7 cellular contexts compared by ENCODE assay signal in genomic region chr11:66334605-66335442, GRCh38. TPM values are rescaled to one million over a fixed set of nuclear protein-coding genes. Genes with fewer than 3 reads are reported as not detected.
DNase-seq lines count a peak whose midpoint lies in the region; ATAC-seq and TF ChIP-seq lines count a peak whose summit lies in the region.
"Had no signal": no experiment of that assay in that cellular context is flagged by ENCODE, and none has a peak within 500 bp of the region (broad histone marks: within the 10 kb centered on the region; RNA-seq: fewer than 3 reads in every experiment).

No MANE protein-coding gene starts in this region.

- CTCF ChIA-PET in activated CD8-positive, alpha-beta memory T cell treated with anti-CD3 and anti-CD28 coated beads, Interleukin-2, amount 10 ng/mL, durations not matched to agents 7 days and 5 days (lab: Charles Lee): interaction anchor here (0.7 to 8.7 kb wide), 7 partner anchors 9 to 54 kb away, joined by 3 to 174 read pairs (median 4); partner anchors contain the start of genes B4GAT1 and BRMS1

- no peak for TF ChIP-seq CTCF in epithelial cell of esophagus (IDR thresholded peaks at IDR 0.05; ENCODE audit: insufficient read depth, low read depth, low read length, missing control alignments)

- H3K27me3 ChIP-seq in stomach smooth muscle (ENCODE audit: control insufficient read depth in 1 of 2, insufficient read depth in 2 of 2, low read length in 2 of 2): no peaks in the 10 kb centered on the region

- no peak for ATAC-seq in activated CD8-positive, alpha-beta memory T cell treated with anti-CD3 and anti-CD28 coated beads, Interleukin-2, amount 10 ng/mL, durations not matched to agents 7 days and 5 days

- H3K4me3 Mint-ChIP-seq in activated CD8-positive, alpha-beta memory T cell treated with anti-CD3 and anti-CD28 coated beads, Interleukin-2, amount 10 ng/mL, durations not matched to agents 7 days and 5 days: no peak overlapping the region
- H3K4me3 Mint-ChIP-seq: T-helper 2 cell treated with Interferon-gamma antibody and Interleukin-4, amounts not matched to agents 5 μg/mL and 100 μg/mL, for 36 hours had no signal

- H3K4me3 ChIP-seq in epithelial cell of esophagus (ENCODE audit: low read length): peak overlapping the region; percentile 90
- H3K4me3 ChIP-seq in stomach smooth muscle (ENCODE audit: low read length in 2 of 2): peak overlapping the region; percentile 73 to 77

- peaks cover 36% of the 10 kb centered on the region for H3K4me1 Mint-ChIP-seq in activated CD8-positive, alpha-beta memory T cell treated with anti-CD3 and anti-CD28 coated beads, Interleukin-2, amount 10 ng/mL, durations not matched to agents 7 days and 5 days

- no peak overlapping the region for H3K27ac ChIP-seq in stomach smooth muscle (ENCODE audit: low read length)

- no peaks in the 10 kb centered on the region for H3K9me3 ChIP-seq in stomach smooth muscle (ENCODE audit: control insufficient read depth in 2 of 2, low read length in 2 of 2)

- H3K9ac ChIP-seq in stomach smooth muscle (ENCODE audit: low read length in 2 of 2): no peak overlapping the region

- peaks cover 17% of the 10 kb centered on the region for H3K36me3 Mint-ChIP-seq in activated CD8-positive, alpha-beta memory T cell treated with anti-CD3 and anti-CD28 coated beads, Interleukin-2, amount 10 ng/mL, durations not matched to agents 7 days and 5 days

- H3K27ac Mint-ChIP-seq in activated CD8-positive, alpha-beta memory T cell treated with anti-CD3 and anti-CD28 coated beads, Interleukin-2, amount 10 ng/mL, durations not matched to agents 7 days and 5 days: no peak overlapping the region
- H3K27ac Mint-ChIP-seq: T-helper 2 cell treated with Interferon-gamma antibody and Interleukin-4, amounts not matched to agents 5 μg/mL and 100 μg/mL, for 36 hours had no signal

- no peaks in the 10 kb centered on the region for H3K27me3 Mint-ChIP-seq in activated CD8-positive, alpha-beta memory T cell treated with anti-CD3 and anti-CD28 coated beads, Interleukin-2, amount 10 ng/mL, durations not matched to agents 7 days and 5 days

- H3K36me3 ChIP-seq in stomach smooth muscle (ENCODE audit: control insufficient read depth in 2 of 2, insufficient read depth in 2 of 2, low read length in 2 of 2): peaks cover 11 to 12% of the 10 kb centered on the region in 2 donors

- peaks cover 22% of the 10 kb centered on the region for H3K4me1 ChIP-seq in stomach smooth muscle (ENCODE audit: control insufficient read depth, insufficient read depth, low read length)

- DNase-seq in activated CD8-positive, alpha-beta memory T cell treated with anti-CD3 and anti-CD28 coated beads, Interleukin-2, amount 10 ng/mL, durations not matched to agents 7 days and 5 days: peak; percentile 40
- DNase-seq in activated CD8-positive, alpha-beta memory T cell treated with anti-CD3 and anti-CD28 coated beads, Interleukin-2, amount 50 U/mL, for 4 hours: no peak
- DNase-seq in epithelial cell of esophagus (ENCODE audit: low read depth) (no peak), iPS-NIHi11 (ENCODE audit: low spot score) (no peak)
- DNase-seq in effector CD4-positive, alpha-beta T cell: no peak

- no peaks in the 10 kb centered on the region for H3K9me3 Mint-ChIP-seq in activated CD8-positive, alpha-beta memory T cell treated with anti-CD3 and anti-CD28 coated beads, Interleukin-2, amount 10 ng/mL, durations not matched to agents 7 days and 5 days (ENCODE audit: low read depth)
- H3K9me3 Mint-ChIP-seq: T-helper 2 cell treated with Interferon-gamma antibody and Interleukin-4, amounts not matched to agents 5 μg/mL and 100 μg/mL, for 36 hours had no signal

RNA-seq across cellular contexts. Expression of gene RIN1, which starts 1.4 kb away (rescaled TPM):
- total RNA-seq in activated CD8-positive, alpha-beta memory T cell treated with anti-CD3 and anti-CD28 coated beads, Interleukin-2, amount 10 ng/mL, durations not matched to agents 7 days and 5 days: 1 to 10 TPM in 1 of 2 experiments, under 1 TPM in 1; 0.68 to 2.5 TPM

RNA-seq across cellular contexts. Expression of gene BRMS1, which starts 10.1 kb away (rescaled TPM):
- 10 to 100 TPM; 55.3 to 56.8 TPM for total RNA-seq in activated CD8-positive, alpha-beta memory T cell treated with anti-CD3 and anti-CD28 coated beads, Interleukin-2, amount 10 ng/mL, durations not matched to agents 7 days and 5 days

RNA-seq across cellular contexts. Expression of gene B4GAT1, which starts 12.6 kb away (rescaled TPM):
- total RNA-seq in activated CD8-positive, alpha-beta memory T cell treated with anti-CD3 and anti-CD28 coated beads, Interleukin-2, amount 10 ng/mL, durations not matched to agents 7 days and 5 days: 1 to 10 TPM; 7.9 to 8.7 TPM

RNA-seq across cellular contexts. Expression of gene CD248, which starts 18.0 kb away (rescaled TPM):
- 10 to 100 TPM; 16.8 to 35.5 TPM for total RNA-seq in activated CD8-positive, alpha-beta memory T cell treated with anti-CD3 and anti-CD28 coated beads, Interleukin-2, amount 10 ng/mL, durations not matched to agents 7 days and 5 days

RNA-seq across cellular contexts. Expression of gene SLC29A2, which starts 36.7 kb away (rescaled TPM):
- total RNA-seq in activated CD8-positive, alpha-beta memory T cell treated with anti-CD3 and anti-CD28 coated beads, Interleukin-2, amount 10 ng/mL, durations not matched to agents 7 days and 5 days: 10 to 100 TPM in 1 of 2 experiments, 1 to 10 TPM in 1; 7.6 to 10.1 TPM
